In the genomic region with DNA sequence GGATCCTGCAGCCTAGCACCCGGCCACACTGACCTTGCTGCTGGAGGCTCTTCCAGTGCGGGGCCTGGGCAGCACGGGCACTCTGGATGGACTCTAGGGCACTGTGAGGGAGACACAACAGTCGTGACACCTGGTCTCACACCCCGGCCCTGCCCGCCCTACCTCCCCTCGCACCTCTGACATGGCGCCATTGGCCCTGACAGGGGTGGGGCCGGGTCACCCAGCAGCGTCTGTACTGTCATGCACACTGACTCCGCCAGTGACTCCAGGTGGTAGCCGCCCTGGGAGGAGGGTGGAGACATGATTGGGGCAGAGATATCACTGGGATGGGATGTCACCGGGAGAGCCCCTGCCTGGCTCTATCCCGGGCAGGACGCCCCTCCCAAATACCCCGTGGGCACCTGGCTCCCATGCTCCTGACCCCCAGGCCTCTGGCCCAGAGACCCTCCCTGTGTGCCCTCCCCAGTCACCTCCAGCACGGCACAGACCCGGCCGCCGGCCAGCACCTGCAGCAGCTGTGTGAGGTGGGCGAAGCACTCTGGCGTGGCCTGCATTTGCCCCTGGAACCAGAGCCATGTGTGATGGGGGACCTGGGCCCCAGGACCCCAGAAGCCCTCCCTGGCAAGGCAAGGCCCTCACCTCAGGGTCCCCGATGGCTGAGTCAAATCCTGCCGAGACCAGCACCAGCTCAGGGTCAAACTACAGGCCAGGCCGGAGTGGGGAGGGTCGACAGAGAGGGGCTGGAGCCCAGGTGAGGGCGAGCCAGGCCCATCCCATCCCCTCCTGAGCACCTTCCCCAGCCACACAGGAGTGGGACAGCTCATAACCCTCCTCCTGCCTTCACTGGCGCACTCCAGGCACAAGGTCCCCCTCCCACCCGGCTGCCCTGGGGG, we compare ENCODE assay signal across 1 cellular context.
TF ChIP-seq lines count a peak whose summit lies in the region.

No MANE protein-coding gene starts in this region.

TF ChIP-seq in H1, 55 proteins besides CTCF, POLR2A, EP300 and RAD21:
- no peak for TF ChIP-seq BRCA1 (IDR thresholded peaks at IDR 0.05; ENCODE audit: low read depth, low read length)
- TF ChIP-seq SP2 (IDR thresholded peaks at IDR 0.05; ENCODE audit: low read length), result no peak
